Comparison of ENCODE assay signal across 2 cellular contexts in genomic region chr19:17764348-17764747, GRCh38.
A peak's percentile ranks its signal among the peaks of the same experiment; 100 is the strongest.
TF ChIP-seq lines count a peak whose summit lies in the region.

No MANE protein-coding gene starts in this region.

TF ChIP-seq in HEK293, 187 proteins besides CTCF, POLR2A, EP300 and RAD21:
- TF ChIP-seq ZNF24 (tag by site-specific recombination; IDR thresholded peaks at IDR 0.05) = 0 out of 2 replicates have a peak, but pooled peaks have one; percentile 21
- no peak for TF ChIP-seq ZNF704 (tag by site-specific recombination; IDR thresholded peaks at IDR 0.05)
- TF ChIP-seq ZNF600 (tag by site-specific recombination; IDR thresholded peaks at IDR 0.05) = no peak
- no peak for TF ChIP-seq ZNF10 (tag by site-specific recombination; IDR thresholded peaks at IDR 0.05)
TF ChIP-seq in HEK293: peak in this region for 1.

TF ChIP-seq in GM12878, 131 proteins besides CTCF, POLR2A, EP300 and RAD21:
- TF ChIP-seq IKZF2 (IDR thresholded peaks at IDR 0.05) (no peak), ZNF24 (IDR thresholded peaks at IDR 0.05) (peak; percentile 82; the same call in 1 of the 2 replicates)
